In the genomic region with DNA sequence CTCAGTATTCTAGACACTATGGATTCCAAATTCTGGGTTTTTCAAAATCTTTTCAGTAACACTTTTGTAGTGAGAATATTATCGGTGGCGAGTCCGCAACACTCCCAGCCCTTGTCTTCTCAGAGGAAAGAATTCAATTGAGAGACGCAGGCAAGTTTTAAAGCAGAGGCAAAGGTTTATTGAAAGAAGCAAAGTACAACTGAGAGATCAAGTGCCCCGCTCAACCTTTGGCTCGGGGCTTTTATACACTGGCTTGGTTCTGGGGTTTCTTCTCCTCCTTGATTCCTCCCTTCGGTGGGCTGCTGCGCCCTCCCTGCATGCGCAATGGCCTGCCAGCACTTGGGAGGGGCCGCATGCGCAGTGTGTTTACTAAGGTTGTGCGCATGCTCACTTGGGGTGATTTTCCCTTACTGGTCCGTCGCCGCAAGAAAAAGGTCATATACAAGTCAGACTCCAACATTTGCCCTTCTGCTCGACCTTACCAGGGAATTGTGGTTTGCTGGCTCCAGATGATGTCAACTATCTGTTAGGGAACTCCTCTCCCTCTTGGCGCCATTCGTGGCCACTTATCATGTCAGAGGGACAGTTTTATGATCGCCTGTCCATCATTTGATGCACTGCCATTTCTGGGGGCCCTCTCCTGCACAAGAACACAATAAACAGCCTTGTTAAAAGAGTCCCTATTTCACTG, we compare ENCODE assay signal across 1 cellular context.
TF ChIP-seq lines count a peak whose summit lies in the region.

No MANE protein-coding gene starts in this region.

TF ChIP-seq in HepG2, 621 proteins besides CTCF, POLR2A, EP300 and RAD21 (continued from another document and continues in another):
- TF ChIP-seq, protein P1, sequence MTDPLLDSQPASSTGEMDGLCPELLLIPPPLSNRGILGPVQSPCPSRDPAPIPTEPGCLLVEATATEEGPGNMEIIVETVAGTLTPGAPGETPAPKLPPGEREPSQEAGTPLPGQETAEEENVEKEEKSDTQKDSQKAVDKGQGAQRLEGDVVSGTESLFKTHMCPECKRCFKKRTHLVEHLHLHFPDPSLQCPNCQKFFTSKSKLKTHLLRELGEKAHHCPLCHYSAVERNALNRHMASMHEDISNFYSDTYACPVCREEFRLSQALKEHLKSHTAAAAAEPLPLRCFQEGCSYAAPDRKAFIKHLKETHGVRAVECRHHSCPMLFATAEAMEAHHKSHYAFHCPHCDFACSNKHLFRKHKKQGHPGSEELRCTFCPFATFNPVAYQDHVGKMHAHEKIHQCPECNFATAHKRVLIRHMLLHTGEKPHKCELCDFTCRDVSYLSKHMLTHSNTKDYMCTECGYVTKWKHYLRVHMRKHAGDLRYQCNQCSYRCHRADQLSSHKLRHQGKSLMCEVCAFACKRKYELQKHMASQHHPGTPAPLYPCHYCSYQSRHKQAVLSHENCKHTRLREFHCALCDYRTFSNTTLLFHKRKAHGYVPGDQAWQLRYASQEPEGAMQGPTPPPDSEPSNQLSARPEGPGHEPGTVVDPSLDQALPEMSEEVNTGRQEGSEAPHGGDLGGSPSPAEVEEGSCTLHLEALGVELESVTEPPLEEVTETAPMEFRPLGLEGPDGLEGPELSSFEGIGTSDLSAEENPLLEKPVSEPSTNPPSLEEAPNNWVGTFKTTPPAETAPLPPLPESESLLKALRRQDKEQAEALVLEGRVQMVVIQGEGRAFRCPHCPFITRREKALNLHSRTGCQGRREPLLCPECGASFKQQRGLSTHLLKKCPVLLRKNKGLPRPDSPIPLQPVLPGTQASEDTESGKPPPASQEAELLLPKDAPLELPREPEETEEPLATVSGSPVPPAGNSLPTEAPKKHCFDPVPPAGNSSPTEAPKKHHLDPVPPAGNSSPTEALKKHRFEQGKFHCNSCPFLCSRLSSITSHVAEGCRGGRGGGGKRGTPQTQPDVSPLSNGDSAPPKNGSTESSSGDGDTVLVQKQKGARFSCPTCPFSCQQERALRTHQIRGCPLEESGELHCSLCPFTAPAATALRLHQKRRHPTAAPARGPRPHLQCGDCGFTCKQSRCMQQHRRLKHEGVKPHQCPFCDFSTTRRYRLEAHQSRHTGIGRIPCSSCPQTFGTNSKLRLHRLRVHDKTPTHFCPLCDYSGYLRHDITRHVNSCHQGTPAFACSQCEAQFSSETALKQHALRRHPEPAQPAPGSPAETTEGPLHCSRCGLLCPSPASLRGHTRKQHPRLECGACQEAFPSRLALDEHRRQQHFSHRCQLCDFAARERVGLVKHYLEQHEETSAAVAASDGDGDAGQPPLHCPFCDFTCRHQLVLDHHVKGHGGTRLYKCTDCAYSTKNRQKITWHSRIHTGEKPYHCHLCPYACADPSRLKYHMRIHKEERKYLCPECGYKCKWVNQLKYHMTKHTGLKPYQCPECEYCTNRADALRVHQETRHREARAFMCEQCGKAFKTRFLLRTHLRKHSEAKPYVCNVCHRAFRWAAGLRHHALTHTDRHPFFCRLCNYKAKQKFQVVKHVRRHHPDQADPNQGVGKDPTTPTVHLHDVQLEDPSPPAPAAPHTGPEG (CRISPR knock-in tag; IDR thresholded peaks at IDR 0.05): peak; percentile 84
- TF ChIP-seq NFYC (CRISPR knock-in tag; IDR thresholded peaks at IDR 0.05) (peak; percentile 43; the same call in 1 of the 2 replicates), ZNF260 (CRISPR knock-in tag; IDR thresholded peaks at IDR 0.05; ENCODE audit: borderline replicate concordance, low read depth) (0 out of 2 replicates have a peak, but pooled peaks have one; percentile 39), ZNF747 (CRISPR knock-in tag; IDR thresholded peaks at IDR 0.05; ENCODE audit: borderline replicate concordance) (0 out of 2 replicates have a peak, but pooled peaks have one; percentile 60), ZNF232 (CRISPR knock-in tag; IDR thresholded peaks at IDR 0.05; ENCODE audit: borderline replicate concordance) (peak; percentile 79; the same call in 1 of the 2 replicates), REPIN1 (CRISPR knock-in tag; IDR thresholded peaks at IDR 0.05; ENCODE audit: borderline replicate concordance, low read depth) (peak; percentile 60; the same call in 1 of the 2 replicates), ZNF205 (CRISPR knock-in tag; IDR thresholded peaks at IDR 0.05) (peak; percentile 73), RAD51 (IDR thresholded peaks at IDR 0.05; ENCODE audit: borderline replicate concordance) (no peak), MXI1 (IDR thresholded peaks at IDR 0.05; ENCODE audit: borderline replicate concordance, low read depth, low read length) (no peak), ZNF446 (CRISPR knock-in tag; IDR thresholded peaks at IDR 0.05) (peak; percentile 97), BRD4 (CRISPR knock-in tag; IDR thresholded peaks at IDR 0.05) (peak; percentile 73; the same call in 1 of the 2 replicates), CBX1 (IDR thresholded peaks at IDR 0.05; ENCODE audit: low read depth) (peak; percentile 83), KLF9 (CRISPR knock-in tag; IDR thresholded peaks at IDR 0.05; ENCODE audit: low read depth) (no peak), PCBP1 (IDR thresholded peaks at IDR 0.05; ENCODE audit: borderline replicate concordance, low read depth, low read length) (no peak), ZNF33B (CRISPR knock-in tag; IDR thresholded peaks at IDR 0.05) (peak; percentile 98), IRF2 (CRISPR knock-in tag; IDR thresholded peaks at IDR 0.05) (peak; percentile 71; the same call in 1 of the 2 replicates), ZNF720 (CRISPR knock-in tag; IDR thresholded peaks at IDR 0.05) (peak; percentile 93; the same call in 1 of the 2 replicates), LCORL (IDR thresholded peaks at IDR 0.05) (no peak), LCORL (CRISPR knock-in tag; IDR thresholded peaks at IDR 0.05) (no peak; the same call in 1 of the 2 replicates), ELF4 (CRISPR knock-in tag; IDR thresholded peaks at IDR 0.05; ENCODE audit: borderline replicate concordance) (0 out of 2 replicates have a peak, but pooled peaks have one; percentile 52), ELF3 (CRISPR knock-in tag; IDR thresholded peaks at IDR 0.05) (peak; percentile 62), SAFB2 (CRISPR knock-in tag; IDR thresholded peaks at IDR 0.05; ENCODE audit: borderline replicate concordance, low read depth) (no peak; the same call in 1 of the 2 replicates), KLF13 (CRISPR knock-in tag; IDR thresholded peaks at IDR 0.05) (0 out of 2 replicates have a peak, but pooled peaks have one; percentile 93), BORCS8-MEF2B (CRISPR knock-in tag; IDR thresholded peaks at IDR 0.05) (peak; percentile 86), KMT2B (CRISPR knock-in tag; IDR thresholded peaks at IDR 0.05) (peak; percentile 63; the same call in 1 of the 2 replicates), ZNF737 (CRISPR knock-in tag; IDR thresholded peaks at IDR 0.05; ENCODE audit: borderline replicate concordance) (no peak), MBNL3 (CRISPR knock-in tag; conservative IDR thresholded peaks at IDR 0.05) (no peak), SMYD3 (CRISPR knock-in tag; IDR thresholded peaks at IDR 0.05) (peak; percentile 31; the same call in 1 of the 2 replicates), ZFP36L1 (CRISPR knock-in tag; IDR thresholded peaks at IDR 0.05) (no peak)
- TF ChIP-seq, protein P2, sequence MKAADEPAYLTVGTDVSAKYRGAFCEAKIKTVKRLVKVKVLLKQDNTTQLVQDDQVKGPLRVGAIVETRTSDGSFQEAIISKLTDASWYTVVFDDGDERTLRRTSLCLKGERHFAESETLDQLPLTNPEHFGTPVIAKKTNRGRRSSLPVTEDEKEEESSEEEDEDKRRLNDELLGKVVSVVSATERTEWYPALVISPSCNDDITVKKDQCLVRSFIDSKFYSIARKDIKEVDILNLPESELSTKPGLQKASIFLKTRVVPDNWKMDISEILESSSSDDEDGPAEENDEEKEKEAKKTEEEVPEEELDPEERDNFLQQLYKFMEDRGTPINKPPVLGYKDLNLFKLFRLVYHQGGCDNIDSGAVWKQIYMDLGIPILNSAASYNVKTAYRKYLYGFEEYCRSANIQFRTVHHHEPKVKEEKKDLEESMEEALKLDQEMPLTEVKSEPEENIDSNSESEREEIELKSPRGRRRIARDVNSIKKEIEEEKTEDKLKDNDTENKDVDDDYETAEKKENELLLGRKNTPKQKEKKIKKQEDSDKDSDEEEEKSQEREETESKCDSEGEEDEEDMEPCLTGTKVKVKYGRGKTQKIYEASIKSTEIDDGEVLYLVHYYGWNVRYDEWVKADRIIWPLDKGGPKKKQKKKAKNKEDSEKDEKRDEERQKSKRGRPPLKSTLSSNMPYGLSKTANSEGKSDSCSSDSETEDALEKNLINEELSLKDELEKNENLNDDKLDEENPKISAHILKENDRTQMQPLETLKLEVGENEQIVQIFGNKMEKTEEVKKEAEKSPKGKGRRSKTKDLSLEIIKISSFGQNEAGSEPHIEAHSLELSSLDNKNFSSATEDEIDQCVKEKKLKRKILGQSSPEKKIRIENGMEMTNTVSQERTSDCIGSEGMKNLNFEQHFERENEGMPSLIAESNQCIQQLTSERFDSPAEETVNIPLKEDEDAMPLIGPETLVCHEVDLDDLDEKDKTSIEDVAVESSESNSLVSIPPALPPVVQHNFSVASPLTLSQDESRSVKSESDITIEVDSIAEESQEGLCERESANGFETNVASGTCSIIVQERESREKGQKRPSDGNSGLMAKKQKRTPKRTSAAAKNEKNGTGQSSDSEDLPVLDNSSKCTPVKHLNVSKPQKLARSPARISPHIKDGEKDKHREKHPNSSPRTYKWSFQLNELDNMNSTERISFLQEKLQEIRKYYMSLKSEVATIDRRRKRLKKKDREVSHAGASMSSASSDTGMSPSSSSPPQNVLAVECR (CRISPR knock-in tag; IDR thresholded peaks at IDR 0.05; ENCODE audit: borderline replicate concordance): peak; percentile 33; the same call in 1 of the 2 replicates
- TF ChIP-seq, protein P3, sequence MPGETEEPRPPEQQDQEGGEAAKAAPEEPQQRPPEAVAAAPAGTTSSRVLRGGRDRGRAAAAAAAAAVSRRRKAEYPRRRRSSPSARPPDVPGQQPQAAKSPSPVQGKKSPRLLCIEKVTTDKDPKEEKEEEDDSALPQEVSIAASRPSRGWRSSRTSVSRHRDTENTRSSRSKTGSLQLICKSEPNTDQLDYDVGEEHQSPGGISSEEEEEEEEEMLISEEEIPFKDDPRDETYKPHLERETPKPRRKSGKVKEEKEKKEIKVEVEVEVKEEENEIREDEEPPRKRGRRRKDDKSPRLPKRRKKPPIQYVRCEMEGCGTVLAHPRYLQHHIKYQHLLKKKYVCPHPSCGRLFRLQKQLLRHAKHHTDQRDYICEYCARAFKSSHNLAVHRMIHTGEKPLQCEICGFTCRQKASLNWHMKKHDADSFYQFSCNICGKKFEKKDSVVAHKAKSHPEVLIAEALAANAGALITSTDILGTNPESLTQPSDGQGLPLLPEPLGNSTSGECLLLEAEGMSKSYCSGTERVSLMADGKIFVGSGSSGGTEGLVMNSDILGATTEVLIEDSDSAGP (CRISPR knock-in tag; IDR thresholded peaks at IDR 0.05; ENCODE audit: borderline replicate concordance): 0 out of 2 replicates have a peak, but pooled peaks have one; percentile 62
- TF ChIP-seq, protein P4, sequence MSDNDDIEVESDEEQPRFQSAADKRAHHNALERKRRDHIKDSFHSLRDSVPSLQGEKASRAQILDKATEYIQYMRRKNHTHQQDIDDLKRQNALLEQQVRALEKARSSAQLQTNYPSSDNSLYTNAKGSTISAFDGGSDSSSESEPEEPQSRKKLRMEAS (IDR thresholded peaks at IDR 0.05): peak; percentile 97
- TF ChIP-seq, protein P5, sequence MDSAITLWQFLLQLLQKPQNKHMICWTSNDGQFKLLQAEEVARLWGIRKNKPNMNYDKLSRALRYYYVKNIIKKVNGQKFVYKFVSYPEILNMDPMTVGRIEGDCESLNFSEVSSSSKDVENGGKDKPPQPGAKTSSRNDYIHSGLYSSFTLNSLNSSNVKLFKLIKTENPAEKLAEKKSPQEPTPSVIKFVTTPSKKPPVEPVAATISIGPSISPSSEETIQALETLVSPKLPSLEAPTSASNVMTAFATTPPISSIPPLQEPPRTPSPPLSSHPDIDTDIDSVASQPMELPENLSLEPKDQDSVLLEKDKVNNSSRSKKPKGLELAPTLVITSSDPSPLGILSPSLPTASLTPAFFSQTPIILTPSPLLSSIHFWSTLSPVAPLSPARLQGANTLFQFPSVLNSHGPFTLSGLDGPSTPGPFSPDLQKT (CRISPR knock-in tag; IDR thresholded peaks at IDR 0.05; ENCODE audit: borderline replicate concordance): no peak
- TF ChIP-seq, protein P6, sequence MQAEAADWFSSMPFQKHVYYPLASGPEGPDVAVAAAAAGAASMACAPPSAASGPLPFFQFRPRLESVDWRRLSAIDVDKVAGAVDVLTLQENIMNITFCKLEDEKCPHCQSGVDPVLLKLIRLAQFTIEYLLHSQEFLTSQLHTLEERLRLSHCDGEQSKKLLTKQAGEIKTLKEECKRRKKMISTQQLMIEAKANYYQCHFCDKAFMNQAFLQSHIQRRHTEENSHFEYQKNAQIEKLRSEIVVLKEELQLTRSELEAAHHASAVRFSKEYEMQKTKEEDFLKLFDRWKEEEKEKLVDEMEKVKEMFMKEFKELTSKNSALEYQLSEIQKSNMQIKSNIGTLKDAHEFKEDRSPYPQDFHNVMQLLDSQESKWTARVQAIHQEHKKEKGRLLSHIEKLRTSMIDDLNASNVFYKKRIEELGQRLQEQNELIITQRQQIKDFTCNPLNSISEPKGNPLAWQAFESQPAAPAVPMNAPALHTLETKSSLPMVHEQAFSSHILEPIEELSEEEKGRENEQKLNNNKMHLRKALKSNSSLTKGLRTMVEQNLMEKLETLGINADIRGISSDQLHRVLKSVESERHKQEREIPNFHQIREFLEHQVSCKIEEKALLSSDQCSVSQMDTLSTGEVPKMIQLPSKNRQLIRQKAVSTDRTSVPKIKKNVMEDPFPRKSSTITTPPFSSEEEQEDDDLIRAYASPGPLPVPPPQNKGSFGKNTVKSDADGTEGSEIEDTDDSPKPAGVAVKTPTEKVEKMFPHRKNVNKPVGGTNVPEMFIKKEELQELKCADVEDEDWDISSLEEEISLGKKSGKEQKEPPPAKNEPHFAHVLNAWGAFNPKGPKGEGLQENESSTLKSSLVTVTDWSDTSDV (CRISPR knock-in tag; IDR thresholded peaks at IDR 0.05): no peak
- TF ChIP-seq, protein P7, sequence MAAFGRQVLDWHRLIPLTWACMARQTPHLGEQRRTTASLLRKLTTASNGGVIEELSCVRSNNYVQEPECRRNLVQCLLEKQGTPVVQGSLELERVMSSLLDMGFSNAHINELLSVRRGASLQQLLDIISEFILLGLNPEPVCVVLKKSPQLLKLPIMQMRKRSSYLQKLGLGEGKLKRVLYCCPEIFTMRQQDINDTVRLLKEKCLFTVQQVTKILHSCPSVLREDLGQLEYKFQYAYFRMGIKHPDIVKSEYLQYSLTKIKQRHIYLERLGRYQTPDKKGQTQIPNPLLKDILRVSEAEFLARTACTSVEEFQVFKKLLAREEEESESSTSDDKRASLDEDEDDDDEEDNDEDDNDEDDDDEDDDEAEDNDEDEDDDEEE (CRISPR knock-in tag; IDR thresholded peaks at IDR 0.05): peak; percentile 37; the same call in 1 of the 2 replicates
